Comparison of ENCODE assay signal across 8 cellular contexts in genomic region chr1:244862354-244862698, GRCh38. TPM values are rescaled to one million over a fixed set of nuclear protein-coding genes. Genes with fewer than 3 reads are reported as not detected.
A peak's percentile ranks its signal among the peaks of the same experiment; 100 is the strongest.
DNase-seq lines count a peak whose midpoint lies in the region; ATAC-seq, FAIRE-seq and TF ChIP-seq lines count a peak whose summit lies in the region.

No MANE protein-coding gene starts in this region.

- H4K5ac ChIP-seq in H1 (ENCODE audit: insufficient read length, low read depth, low read length) = peak overlapping the region; percentile 24

- no peak for TF ChIP-seq EP300 in H1 (IDR thresholded peaks at IDR 0.05; ENCODE audit: borderline replicate concordance in 1 of 2, low read depth in 2 of 2, low read length in 2 of 2)

- peak overlapping the region; percentile 73 for H3K56ac ChIP-seq in H1 (replicated peaks; ENCODE audit: insufficient read length, low read depth, low read length)

- no peak overlapping the region for H3K14ac ChIP-seq in H1 (ENCODE audit: insufficient read length)

- H3K27ac ChIP-seq in OCI-LY7 (ENCODE audit: low read depth, low read length, poor library complexity, severe bottlenecking) = peak overlapping the region; percentile 86
- peak overlapping the region; percentile 83 for H3K27ac ChIP-seq in H1 (ENCODE audit: low read depth, low read length)
- peak overlapping the region; percentile 99 for H3K27ac ChIP-seq in neutrophil

- intact Hi-C loops in OCI-LY7 (cut with micrococcal nuclease; ENCODE audit: unreplicated experiment) = loop anchor here (2.0 kb wide), 2 partner anchors 78 to 210 kb away; partner anchors contain the start of gene DESI2

- H3K9me3 ChIP-seq in OCI-LY7 (ENCODE audit: low read length) = no peaks in the 10 kb centered on the region
- H3K9me3 ChIP-seq in H1 (ENCODE audit: insufficient read depth in 2 of 2, low read depth in 1 of 2, low read length in 1 of 2) = no peaks in the 10 kb centered on the region
- no peaks in the 10 kb centered on the region for H3K9me3 ChIP-seq in neutrophil

- H3K4me2 ChIP-seq in OCI-LY7 (ENCODE audit: low read length) (peak overlapping the region; percentile 84), H1 (ENCODE audit: insufficient read depth in 1 of 2, low read depth in 2 of 2, low read length in 2 of 2) (peak overlapping the region; percentile 76 to 78)

- BruUV-seq in OCI-LY7 (replicated peaks; lab: Mats Ljungman, UMichigan) = no TSS peak

- H2BK20ac ChIP-seq in H1 (ENCODE audit: low read length) = no peak overlapping the region

- 2% methylated on average over 7 of the region's 7 CpGs; no CpG with 5 or more reads in 1 of the 2 experiments for WGBS in H1 (ENCODE audit: extremely low coverage in 1 of 2, insufficient coverage in 1 of 2, insufficient read length in 1 of 2, insufficient replicate concordance in 2 of 2, low coverage in 1 of 2, low lambda C conversion rate in 2 of 2, missing lambda C conversion rate in 1 of 2), 2 experiments

- no peak overlapping the region for H2BK120ac ChIP-seq in H1 (replicated peaks; ENCODE audit: low read depth, low read length)

- DNase-seq in GM12892 (ENCODE audit: insufficient read length) (no peak), OCI-LY7 (ENCODE audit: low spot score) (peak; percentile 29), H1 (ENCODE audit: low read depth in 1 of 2, low spot score in 2 of 2) (no peak), kidney glomerular epithelial cell (lab: John Stamatoyannopoulos, UW) (no peak)
- DNase-seq in stimulated activated CD4-positive, alpha-beta T cell treated with anti-CD3 and anti-CD28 coated beads, Interleukin-1b, Interleukin-23, amount 100 ng/mL, for 48 hours = no peak
- no peak for DNase-seq in stimulated activated CD4-positive, alpha-beta T cell treated with anti-CD3 and anti-CD28 coated beads, Interleukin-4, amount 100 ng/mL, for 4 hours

- TF ChIP-seq POLR2A in GM12892 (IDR thresholded peaks at IDR 0.05; ENCODE audit: low read depth, low read length) (no peak; the same call in 1 of the 2 replicates), H1 (IDR thresholded peaks at IDR 0.05; ENCODE audit: control extremely low read depth in 1 of 2, low read depth in 2 of 2, low read length in 2 of 2) (no peak; a peak in 1 of 3 replicates)

- peak overlapping the region; percentile 84 for H3K18ac ChIP-seq in H1 (ENCODE audit: extremely low read depth, low read length)

- no peak overlapping the region; the same call in 1 of the 2 replicates for H4K8ac ChIP-seq in H1 (ENCODE audit: extremely low read depth, insufficient read depth, low read length)

- H4K91ac ChIP-seq in H1 (replicated peaks; ENCODE audit: insufficient read length, low read length) = no peak overlapping the region

- H3K79me2 ChIP-seq in OCI-LY7 (ENCODE audit: insufficient read depth, low read depth, low read length) (peaks cover 89% of the 10 kb centered on the region), H1 (ENCODE audit: control insufficient read depth in 1 of 2, insufficient read depth in 2 of 2, low read length in 2 of 2) (peaks cover 38 to 70% of the 10 kb centered on the region in 2 experiments)

- CTCF ChIA-PET in OCI-LY7 (lab: Charles Lee; ENCODE audit: unreplicated experiment) (interaction anchor here (1.0 to 2.1 kb wide), 3 partner anchors 27 to 180 kb away, joined by 3 to 8 read pairs (median 3); partner anchors contain the start of gene COX20), H1 (lab: Charles Lee; ENCODE audit: partially characterized antibody) (interaction anchor here (0.6 to 2.2 kb wide), 4 partner anchors 26 to 180 kb away, joined by 3 to 8 read pairs (median 3); no protein-coding TSS in a partner anchor)

- H2BK12ac ChIP-seq in H1 (ENCODE audit: low read depth, low read length) = peak overlapping the region; percentile 46; the same call in 1 of the 2 replicates

- POLR2A ChIA-PET in OCI-LY7 (lab: Charles Lee) = interaction anchor here (0.5 to 6.2 kb wide), 15 partner anchors 11 to 180 kb away, joined by 3 to 83 read pairs (median 6); partner anchors contain the start of gene COX20
- POLR2A ChIA-PET in H1 (lab: Charles Lee; ENCODE audit: partially characterized antibody) = interaction anchor here (0.7 to 29.6 kb wide), 14 partner anchors 11 to 191 kb away, joined by 3 to 677 read pairs (median 5); partner anchors contain the start of gene COX20

- H3K27me3 ChIP-seq in H1 (replicated peaks in 1 of 4; ENCODE audit: control insufficient read depth in 3 of 4, extremely low read depth in 1 of 4, insufficient read depth in 3 of 4, low read length in 3 of 4) (no peaks in the 10 kb centered on the region), neutrophil (no peaks in the 10 kb centered on the region)

- TF ChIP-seq CTCF in OCI-LY7 (conservative IDR thresholded peaks at IDR 0.05; ENCODE audit: low read length) = no peak
- no peak for TF ChIP-seq CTCF in H1 (IDR thresholded peaks at IDR 0.05; ENCODE audit: control extremely low read depth in 1 of 3, insufficient read depth in 1 of 3, low read depth in 1 of 3, low read length in 3 of 3)
- TF ChIP-seq CTCF in neutrophil (IDR thresholded peaks at IDR 0.05) = no peak

- H3K36me3 ChIP-seq in OCI-LY7 (ENCODE audit: insufficient read depth, low read length) = peaks cover 66% of the 10 kb centered on the region
- peaks cover 30 to 54% (median 43%) of the 10 kb centered on the region in 4 experiments for H3K36me3 ChIP-seq in H1 (ENCODE audit: control insufficient read depth in 2 of 4, insufficient read depth in 4 of 4, low read length in 3 of 4)
- H3K36me3 ChIP-seq in neutrophil = peaks cover 38% of the 10 kb centered on the region

- no peaks in the 10 kb centered on the region for H3K9me2 ChIP-seq in OCI-LY7 (ENCODE audit: insufficient read depth, low read length)

- H3K23ac ChIP-seq in H1 (ENCODE audit: insufficient read length) = no peak overlapping the region

- peak overlapping the region; percentile 91; the same call in 1 of the 2 replicates for H2BK5ac ChIP-seq in H1 (ENCODE audit: low read depth, low read length)

- no peaks in the 10 kb centered on the region; the same call in 1 of the 2 replicates for H3K79me1 ChIP-seq in H1 (ENCODE audit: low read depth, low read length)

- peak overlapping the region; percentile 90 to 98 (median 96) for H3K9ac ChIP-seq in H1 (replicated peaks in 1 of 4; ENCODE audit: extremely low read depth in 1 of 4, low read depth in 3 of 4, low read length in 3 of 4)

- H3K4ac ChIP-seq in H1 (replicated peaks; ENCODE audit: insufficient read length, low read depth, low read length) = no peak overlapping the region

- FAIRE-seq in GM12892 (lab: Jason Lieb, UNC) (peak; percentile 38), H1 (lab: Jason Lieb, UNC) (no peak)

- no peak overlapping the region for H2BK15ac ChIP-seq in H1 (ENCODE audit: low read length)

- peak overlapping the region; percentile 18; the same call in 1 of the 2 replicates for H2AK5ac ChIP-seq in H1 (ENCODE audit: low read depth, low read length)

- no peak for ATAC-seq in activated CD4-positive, CD25-positive, alpha-beta regulatory T cell treated with anti-CD3 and anti-CD28 coated beads, Interleukin-2, amount 50 U/mL, for 24 hours

- TF ChIP-seq RAD21 in H1 (IDR thresholded peaks at IDR 0.05 in 1 of 2, conservative IDR thresholded peaks at IDR 0.05 in 1 of 2; ENCODE audit: low read depth in 2 of 2, low read length in 2 of 2) = no peak

- peaks cover 60% of the 10 kb centered on the region for H3K4me1 ChIP-seq in OCI-LY7 (ENCODE audit: insufficient read depth, low read length, poor library complexity, severe bottlenecking)
- H3K4me1 ChIP-seq in H1 (replicated peaks in 1 of 4; ENCODE audit: control insufficient read depth in 3 of 4, insufficient read depth in 4 of 4, low read length in 3 of 4) = peaks cover 0 to 6% (median 3%) of the 10 kb centered on the region in 4 experiments; a peak in 4 of 7 replicates
- peaks cover 39 to 41% of the 10 kb centered on the region in 2 experiments for H3K4me1 ChIP-seq in neutrophil (ENCODE audit: control insufficient read depth in 1 of 2, insufficient read depth in 1 of 2, low read depth in 1 of 2, low read length in 1 of 2)

- H4K20me1 ChIP-seq in OCI-LY7 (ENCODE audit: insufficient read depth, low read length) = peaks cover 55% of the 10 kb centered on the region
- peaks cover 32 to 33% of the 10 kb centered on the region in 2 experiments for H4K20me1 ChIP-seq in H1 (replicated peaks in 1 of 2; ENCODE audit: control insufficient read depth in 1 of 2, insufficient read depth in 2 of 2, low read length in 2 of 2)

- no peak overlapping the region for H2AFZ ChIP-seq in OCI-LY7 (ENCODE audit: low read length)
- no peak overlapping the region for H2AFZ ChIP-seq in H1 (ENCODE audit: low read length)

- peaks cover 5% of the 10 kb centered on the region for H3K23me2 ChIP-seq in H1 (ENCODE audit: low read depth, low read length)

- H3K4me3 ChIP-seq in OCI-LY7 (ENCODE audit: low read depth, low read length, poor library complexity, severe bottlenecking) (peak overlapping the region; percentile 84), H1 (ENCODE audit: extremely low read depth in 1 of 4, insufficient read depth in 2 of 4, low read depth in 3 of 4, low read length in 4 of 4) (peak overlapping the region; percentile 89 to 100 (median 95)), neutrophil (ENCODE audit: low read depth in 1 of 2, low read length in 1 of 2) (peak overlapping the region; percentile 74 to 97)

RNA-seq across cellular contexts. Expression of gene HNRNPU, which starts 2.0 kb away (rescaled TPM):
- polyA plus RNA-seq in GM12892 (2012; ENCODE audit: missing spikeins) = 224 TPM
- 426 and 592 TPM in 2 replicates for total RNA-seq in OCI-LY7 (2014; rRNA removed; shearing (Covaris generic))
- total RNA-seq in OCI-LY7 (2022) = 610 and 650 TPM in 2 replicates
- total RNA-seq in H1 (2021; fragmentation: NEBNext Ultra II Directional; extraction: Animal tissue kit (Norgen Biotek cat#: 25700)) = 606 and 614 TPM in 2 replicates
- polyA plus RNA-seq in H1 (2011; rRNA removed) = 87.3 and 95.6 TPM in 2 replicates
- polyA plus RNA-seq in H1 (2011; cell fraction: cytosol; rRNA removed) = 240 TPM
- polyA plus RNA-seq in H1 (2011; cell fraction: nucleus; rRNA removed) = 179 TPM
- polyA plus RNA-seq in H1 (2012, experiment 1 of 2) = 452 to 699 TPM (median 531 TPM) in 4 replicates
- polyA plus RNA-seq in H1 (2012, experiment 2 of 2) = 85.9 TPM
- 352 TPM for polyA plus RNA-seq in H1 (2013, experiment 1 of 2)
- 353 TPM for polyA plus RNA-seq in H1 (2013, experiment 2 of 2)
- polyA minus RNA-seq in H1 (2011; rRNA and poly(A)+ RNA removed) = 235 and 263 TPM in 2 replicates
- polyA minus RNA-seq in H1 (2011; cell fraction: cytosol; rRNA and poly(A)+ RNA removed) = 285 TPM
- 272 TPM for polyA minus RNA-seq in H1 (2011; cell fraction: nucleus; rRNA and poly(A)+ RNA removed)

RNA-seq across cellular contexts. Expression of gene COX20, which starts 26.9 kb away (rescaled TPM):
- 76.7 TPM for polyA plus RNA-seq in GM12892 (2012; ENCODE audit: missing spikeins)
- 12.7 and 12.9 TPM in 2 replicates for total RNA-seq in OCI-LY7 (2014; rRNA removed; shearing (Covaris generic))
- 26.3 and 28.3 TPM in 2 replicates for total RNA-seq in OCI-LY7 (2022)
- total RNA-seq in H1 (2021; fragmentation: NEBNext Ultra II Directional; extraction: Animal tissue kit (Norgen Biotek cat#: 25700)) = 28.8 and 33.6 TPM in 2 replicates
- polyA plus RNA-seq in H1 (2011; rRNA removed) = 11.7 and 17.5 TPM in 2 replicates
- polyA plus RNA-seq in H1 (2011; cell fraction: cytosol; rRNA removed) = 33.1 TPM
- polyA plus RNA-seq in H1 (2011; cell fraction: nucleus; rRNA removed) = 6.2 TPM
- 18.0 to 39.2 TPM (median 20.0 TPM) in 4 replicates for polyA plus RNA-seq in H1 (2012, experiment 1 of 2)
- 6.5 TPM for polyA plus RNA-seq in H1 (2012, experiment 2 of 2)
- polyA plus RNA-seq in H1 (2013, experiment 1 of 2) = 42.7 TPM
- 43.3 TPM for polyA plus RNA-seq in H1 (2013, experiment 2 of 2)
- 6.9 and 7.0 TPM in 2 replicates for polyA minus RNA-seq in H1 (2011; rRNA and poly(A)+ RNA removed)
- polyA minus RNA-seq in H1 (2011; cell fraction: cytosol; rRNA and poly(A)+ RNA removed) = 4.6 TPM
- polyA minus RNA-seq in H1 (2011; cell fraction: nucleus; rRNA and poly(A)+ RNA removed) = 26.7 TPM
